In the genomic region with DNA sequence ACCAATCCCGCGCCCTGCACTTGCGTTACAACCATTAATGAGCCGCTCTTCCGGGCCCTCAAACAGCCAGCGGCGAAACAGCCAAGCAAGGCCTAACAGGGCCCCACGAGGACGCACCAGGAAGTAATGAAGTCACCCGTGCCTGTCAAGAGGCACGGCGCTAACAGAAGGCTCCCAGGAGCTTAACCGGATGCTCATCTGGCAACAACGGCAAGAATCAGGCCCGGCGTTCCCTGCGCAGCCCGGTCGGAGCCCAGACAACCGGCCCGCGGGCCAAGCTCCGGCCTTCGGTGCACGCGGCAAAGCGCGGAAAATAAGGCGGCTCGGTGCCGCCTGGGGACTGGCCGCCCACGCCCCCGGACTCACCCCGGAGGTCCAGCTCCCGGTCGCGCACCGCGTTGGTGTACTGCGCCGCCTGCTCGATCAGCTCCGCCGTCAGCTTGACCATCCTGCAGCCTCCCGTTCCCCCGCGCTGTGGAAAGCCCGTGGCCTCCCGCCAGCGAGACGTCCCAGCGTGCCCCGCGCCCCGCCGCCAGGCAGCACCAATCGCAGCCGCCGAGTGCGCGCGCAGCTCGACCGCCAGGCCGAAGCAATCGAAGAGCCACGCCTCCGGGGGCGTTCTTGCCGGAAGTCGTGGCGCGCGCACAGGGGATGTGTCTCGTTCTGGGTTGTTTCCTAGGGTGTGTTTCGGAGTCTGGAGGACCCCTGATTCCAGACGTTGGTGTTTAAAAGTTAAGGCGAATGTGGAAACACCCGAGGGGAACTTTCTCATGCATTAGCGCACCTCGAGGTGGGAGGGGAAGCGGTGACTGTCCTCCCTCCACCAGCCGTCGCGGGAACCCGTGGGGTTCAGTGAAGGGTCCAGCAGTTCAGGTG, we compare ENCODE assay signal across 1 cellular context.
A peak's percentile ranks its signal among the peaks of the same experiment; 100 is the strongest.
TF ChIP-seq lines count a peak whose summit lies in the region.

A gene (minus strand): TSS at position 518 of the 876 bp plus-strand sequence. CDS start 70 bp downstream, at position 448.

TF ChIP-seq in HepG2, 621 proteins besides CTCF, POLR2A, EP300 and RAD21 (continued from another document and continues in another):
- TF ChIP-seq, protein P1, sequence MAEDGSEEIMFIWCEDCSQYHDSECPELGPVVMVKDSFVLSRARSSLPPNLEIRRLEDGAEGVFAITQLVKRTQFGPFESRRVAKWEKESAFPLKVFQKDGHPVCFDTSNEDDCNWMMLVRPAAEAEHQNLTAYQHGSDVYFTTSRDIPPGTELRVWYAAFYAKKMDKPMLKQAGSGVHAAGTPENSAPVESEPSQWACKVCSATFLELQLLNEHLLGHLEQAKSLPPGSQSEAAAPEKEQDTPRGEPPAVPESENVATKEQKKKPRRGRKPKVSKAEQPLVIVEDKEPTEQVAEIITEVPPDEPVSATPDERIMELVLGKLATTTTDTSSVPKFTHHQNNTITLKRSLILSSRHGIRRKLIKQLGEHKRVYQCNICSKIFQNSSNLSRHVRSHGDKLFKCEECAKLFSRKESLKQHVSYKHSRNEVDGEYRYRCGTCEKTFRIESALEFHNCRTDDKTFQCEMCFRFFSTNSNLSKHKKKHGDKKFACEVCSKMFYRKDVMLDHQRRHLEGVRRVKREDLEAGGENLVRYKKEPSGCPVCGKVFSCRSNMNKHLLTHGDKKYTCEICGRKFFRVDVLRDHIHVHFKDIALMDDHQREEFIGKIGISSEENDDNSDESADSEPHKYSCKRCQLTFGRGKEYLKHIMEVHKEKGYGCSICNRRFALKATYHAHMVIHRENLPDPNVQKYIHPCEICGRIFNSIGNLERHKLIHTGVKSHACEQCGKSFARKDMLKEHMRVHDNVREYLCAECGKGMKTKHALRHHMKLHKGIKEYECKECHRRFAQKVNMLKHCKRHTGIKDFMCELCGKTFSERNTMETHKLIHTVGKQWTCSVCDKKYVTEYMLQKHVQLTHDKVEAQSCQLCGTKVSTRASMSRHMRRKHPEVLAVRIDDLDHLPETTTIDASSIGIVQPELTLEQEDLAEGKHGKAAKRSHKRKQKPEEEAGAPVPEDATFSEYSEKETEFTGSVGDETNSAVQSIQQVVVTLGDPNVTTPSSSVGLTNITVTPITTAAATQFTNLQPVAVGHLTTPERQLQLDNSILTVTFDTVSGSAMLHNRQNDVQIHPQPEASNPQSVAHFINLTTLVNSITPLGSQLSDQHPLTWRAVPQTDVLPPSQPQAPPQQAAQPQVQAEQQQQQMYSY (CRISPR knock-in tag; IDR thresholded peaks at IDR 0.05) = peak; percentile 52; the same call in 1 of the 2 replicates
- TF ChIP-seq ZNF891 (CRISPR knock-in tag; IDR thresholded peaks at IDR 0.05) = peak; percentile 94
- TF ChIP-seq ZSCAN9 (CRISPR knock-in tag; IDR thresholded peaks at IDR 0.05; ENCODE audit: borderline replicate concordance) = peak; percentile 53; the same call in 1 of the 2 replicates
- TF ChIP-seq RFXAP (CRISPR knock-in tag; IDR thresholded peaks at IDR 0.05; ENCODE audit: borderline replicate concordance) = peak; percentile 75; the same call in 1 of the 2 replicates
- TF ChIP-seq FOXJ3 (CRISPR knock-in tag; IDR thresholded peaks at IDR 0.05; ENCODE audit: borderline replicate concordance) = no peak; the same call in 1 of the 2 replicates
- peak; percentile 93 for TF ChIP-seq MXD4 (CRISPR knock-in tag; IDR thresholded peaks at IDR 0.05)
- 0 out of 2 replicates have a peak, but pooled peaks have one; percentile 40 for TF ChIP-seq GZF1 (CRISPR knock-in tag; IDR thresholded peaks at IDR 0.05)
- TF ChIP-seq, protein P2, sequence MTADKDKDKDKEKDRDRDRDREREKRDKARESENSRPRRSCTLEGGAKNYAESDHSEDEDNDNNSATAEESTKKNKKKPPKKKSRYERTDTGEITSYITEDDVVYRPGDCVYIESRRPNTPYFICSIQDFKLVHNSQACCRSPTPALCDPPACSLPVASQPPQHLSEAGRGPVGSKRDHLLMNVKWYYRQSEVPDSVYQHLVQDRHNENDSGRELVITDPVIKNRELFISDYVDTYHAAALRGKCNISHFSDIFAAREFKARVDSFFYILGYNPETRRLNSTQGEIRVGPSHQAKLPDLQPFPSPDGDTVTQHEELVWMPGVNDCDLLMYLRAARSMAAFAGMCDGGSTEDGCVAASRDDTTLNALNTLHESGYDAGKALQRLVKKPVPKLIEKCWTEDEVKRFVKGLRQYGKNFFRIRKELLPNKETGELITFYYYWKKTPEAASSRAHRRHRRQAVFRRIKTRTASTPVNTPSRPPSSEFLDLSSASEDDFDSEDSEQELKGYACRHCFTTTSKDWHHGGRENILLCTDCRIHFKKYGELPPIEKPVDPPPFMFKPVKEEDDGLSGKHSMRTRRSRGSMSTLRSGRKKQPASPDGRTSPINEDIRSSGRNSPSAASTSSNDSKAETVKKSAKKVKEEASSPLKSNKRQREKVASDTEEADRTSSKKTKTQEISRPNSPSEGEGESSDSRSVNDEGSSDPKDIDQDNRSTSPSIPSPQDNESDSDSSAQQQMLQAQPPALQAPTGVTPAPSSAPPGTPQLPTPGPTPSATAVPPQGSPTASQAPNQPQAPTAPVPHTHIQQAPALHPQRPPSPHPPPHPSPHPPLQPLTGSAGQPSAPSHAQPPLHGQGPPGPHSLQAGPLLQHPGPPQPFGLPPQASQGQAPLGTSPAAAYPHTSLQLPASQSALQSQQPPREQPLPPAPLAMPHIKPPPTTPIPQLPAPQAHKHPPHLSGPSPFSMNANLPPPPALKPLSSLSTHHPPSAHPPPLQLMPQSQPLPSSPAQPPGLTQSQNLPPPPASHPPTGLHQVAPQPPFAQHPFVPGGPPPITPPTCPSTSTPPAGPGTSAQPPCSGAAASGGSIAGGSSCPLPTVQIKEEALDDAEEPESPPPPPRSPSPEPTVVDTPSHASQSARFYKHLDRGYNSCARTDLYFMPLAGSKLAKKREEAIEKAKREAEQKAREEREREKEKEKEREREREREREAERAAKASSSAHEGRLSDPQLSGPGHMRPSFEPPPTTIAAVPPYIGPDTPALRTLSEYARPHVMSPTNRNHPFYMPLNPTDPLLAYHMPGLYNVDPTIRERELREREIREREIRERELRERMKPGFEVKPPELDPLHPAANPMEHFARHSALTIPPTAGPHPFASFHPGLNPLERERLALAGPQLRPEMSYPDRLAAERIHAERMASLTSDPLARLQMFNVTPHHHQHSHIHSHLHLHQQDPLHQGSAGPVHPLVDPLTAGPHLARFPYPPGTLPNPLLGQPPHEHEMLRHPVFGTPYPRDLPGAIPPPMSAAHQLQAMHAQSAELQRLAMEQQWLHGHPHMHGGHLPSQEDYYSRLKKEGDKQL (CRISPR knock-in tag; IDR thresholded peaks at IDR 0.05; ENCODE audit: low read depth) = peak; percentile 66; the same call in 1 of the 2 replicates
- TF ChIP-seq ZNF75D (CRISPR knock-in tag; IDR thresholded peaks at IDR 0.05; ENCODE audit: borderline replicate concordance) = no peak
- peak; percentile 92 for TF ChIP-seq ZNF776 (CRISPR knock-in tag; IDR thresholded peaks at IDR 0.05)
- peak; percentile 48; the same call in 1 of the 2 replicates for TF ChIP-seq RARA (CRISPR knock-in tag; IDR thresholded peaks at IDR 0.05)
- peak; percentile 92; the same call in 1 of the 2 replicates for TF ChIP-seq ZZZ3 (CRISPR knock-in tag; IDR thresholded peaks at IDR 0.05; ENCODE audit: borderline replicate concordance)
- TF ChIP-seq, protein P3, sequence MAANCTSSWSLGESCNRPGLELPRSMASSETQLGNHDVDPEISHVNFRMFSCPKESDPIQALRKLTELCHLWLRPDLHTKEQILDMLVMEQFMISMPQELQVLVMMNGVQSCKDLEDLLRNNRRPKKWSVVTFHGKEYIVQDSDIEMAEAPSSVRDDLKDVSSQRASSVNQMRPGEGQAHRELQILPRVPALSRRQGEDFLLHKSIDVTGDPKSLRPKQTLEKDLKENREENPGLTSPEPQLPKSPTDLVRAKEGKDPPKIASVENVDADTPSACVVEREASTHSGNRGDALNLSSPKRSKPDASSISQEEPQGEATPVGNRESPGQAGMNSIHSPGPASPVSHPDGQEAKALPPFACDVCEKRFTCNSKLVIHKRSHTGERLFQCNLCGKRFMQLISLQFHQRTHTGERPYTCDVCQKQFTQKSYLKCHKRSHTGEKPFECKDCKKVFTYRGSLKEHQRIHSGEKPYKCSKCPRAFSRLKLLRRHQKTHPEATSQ (CRISPR knock-in tag; IDR thresholded peaks at IDR 0.05; ENCODE audit: borderline replicate concordance) = peak; percentile 74; the same call in 1 of the 2 replicates
- TF ChIP-seq, protein P4, sequence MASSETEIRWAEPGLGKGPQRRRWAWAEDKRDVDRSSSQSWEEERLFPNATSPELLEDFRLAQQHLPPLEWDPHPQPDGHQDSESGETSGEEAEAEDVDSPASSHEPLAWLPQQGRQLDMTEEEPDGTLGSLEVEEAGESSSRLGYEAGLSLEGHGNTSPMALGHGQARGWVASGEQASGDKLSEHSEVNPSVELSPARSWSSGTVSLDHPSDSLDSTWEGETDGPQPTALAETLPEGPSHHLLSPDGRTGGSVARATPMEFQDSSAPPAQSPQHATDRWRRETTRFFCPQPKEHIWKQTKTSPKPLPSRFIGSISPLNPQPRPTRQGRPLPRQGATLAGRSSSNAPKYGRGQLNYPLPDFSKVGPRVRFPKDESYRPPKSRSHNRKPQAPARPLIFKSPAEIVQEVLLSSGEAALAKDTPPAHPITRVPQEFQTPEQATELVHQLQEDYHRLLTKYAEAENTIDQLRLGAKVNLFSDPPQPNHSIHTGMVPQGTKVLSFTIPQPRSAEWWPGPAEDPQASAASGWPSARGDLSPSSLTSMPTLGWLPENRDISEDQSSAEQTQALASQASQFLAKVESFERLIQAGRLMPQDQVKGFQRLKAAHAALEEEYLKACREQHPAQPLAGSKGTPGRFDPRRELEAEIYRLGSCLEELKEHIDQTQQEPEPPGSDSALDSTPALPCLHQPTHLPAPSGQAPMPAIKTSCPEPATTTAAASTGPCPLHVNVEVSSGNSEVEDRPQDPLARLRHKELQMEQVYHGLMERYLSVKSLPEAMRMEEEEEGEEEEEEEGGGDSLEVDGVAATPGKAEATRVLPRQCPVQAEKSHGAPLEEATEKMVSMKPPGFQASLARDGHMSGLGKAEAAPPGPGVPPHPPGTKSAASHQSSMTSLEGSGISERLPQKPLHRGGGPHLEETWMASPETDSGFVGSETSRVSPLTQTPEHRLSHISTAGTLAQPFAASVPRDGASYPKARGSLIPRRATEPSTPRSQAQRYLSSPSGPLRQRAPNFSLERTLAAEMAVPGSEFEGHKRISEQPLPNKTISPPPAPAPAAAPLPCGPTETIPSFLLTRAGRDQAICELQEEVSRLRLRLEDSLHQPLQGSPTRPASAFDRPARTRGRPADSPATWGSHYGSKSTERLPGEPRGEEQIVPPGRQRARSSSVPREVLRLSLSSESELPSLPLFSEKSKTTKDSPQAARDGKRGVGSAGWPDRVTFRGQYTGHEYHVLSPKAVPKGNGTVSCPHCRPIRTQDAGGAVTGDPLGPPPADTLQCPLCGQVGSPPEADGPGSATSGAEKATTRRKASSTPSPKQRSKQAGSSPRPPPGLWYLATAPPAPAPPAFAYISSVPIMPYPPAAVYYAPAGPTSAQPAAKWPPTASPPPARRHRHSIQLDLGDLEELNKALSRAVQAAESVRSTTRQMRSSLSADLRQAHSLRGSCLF (CRISPR knock-in tag; IDR thresholded peaks at IDR 0.05; ENCODE audit: borderline replicate concordance) = 0 out of 2 replicates have a peak, but pooled peaks have one; percentile 67
- TF ChIP-seq ZSCAN20 (CRISPR knock-in tag; IDR thresholded peaks at IDR 0.05; ENCODE audit: borderline replicate concordance) = 0 out of 2 replicates have a peak, but pooled peaks have one; percentile 33
- TF ChIP-seq ELF3 (CRISPR knock-in tag; IDR thresholded peaks at IDR 0.05) = peak; percentile 88
- peak; percentile 98 for TF ChIP-seq XRCC5 (optimal IDR thresholded peaks at IDR 0.05; ENCODE audit: low read length)
- TF ChIP-seq PITX1 (CRISPR knock-in tag; IDR thresholded peaks at IDR 0.05) = peak; percentile 28; the same call in 1 of the 2 replicates
- 0 out of 2 replicates have a peak, but pooled peaks have one; percentile 56 for TF ChIP-seq ZNF225 (CRISPR knock-in tag; IDR thresholded peaks at IDR 0.05)
- peak; percentile 95 for TF ChIP-seq HOXA3 (CRISPR knock-in tag; IDR thresholded peaks at IDR 0.05)
- TF ChIP-seq ZNF496 (CRISPR knock-in tag; IDR thresholded peaks at IDR 0.05; ENCODE audit: insufficient replicate concordance) = no peak
- TF ChIP-seq ZNF251 (CRISPR knock-in tag; IDR thresholded peaks at IDR 0.05) = 0 out of 2 replicates have a peak, but pooled peaks have one; percentile 56
- TF ChIP-seq, protein P5, sequence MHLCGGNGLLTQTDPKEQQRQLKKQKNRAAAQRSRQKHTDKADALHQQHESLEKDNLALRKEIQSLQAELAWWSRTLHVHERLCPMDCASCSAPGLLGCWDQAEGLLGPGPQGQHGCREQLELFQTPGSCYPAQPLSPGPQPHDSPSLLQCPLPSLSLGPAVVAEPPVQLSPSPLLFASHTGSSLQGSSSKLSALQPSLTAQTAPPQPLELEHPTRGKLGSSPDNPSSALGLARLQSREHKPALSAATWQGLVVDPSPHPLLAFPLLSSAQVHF (CRISPR knock-in tag; IDR thresholded peaks at IDR 0.05) = peak; percentile 78
- TF ChIP-seq PTBP1 (IDR thresholded peaks at IDR 0.05; ENCODE audit: low read depth, low read length, poor library complexity, severe bottlenecking) = peak; percentile 73
- TF ChIP-seq ZNF230 (CRISPR knock-in tag; IDR thresholded peaks at IDR 0.05) = no peak
- TF ChIP-seq, protein P6, sequence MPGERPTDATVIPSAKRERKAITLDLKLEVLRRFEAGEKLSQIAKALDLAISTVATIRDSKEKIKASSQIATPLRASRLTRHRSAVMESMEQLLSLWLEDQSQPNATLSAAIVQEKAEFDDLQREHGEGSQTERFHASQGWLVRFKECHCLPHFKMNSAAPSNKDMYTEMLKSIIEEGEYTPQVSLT (CRISPR knock-in tag; IDR thresholded peaks at IDR 0.05; ENCODE audit: borderline replicate concordance, low read depth) = peak; percentile 84; the same call in 1 of the 2 replicates
- peak; percentile 90 for TF ChIP-seq CBFB (CRISPR knock-in tag; IDR thresholded peaks at IDR 0.05)
- no peak for TF ChIP-seq ZNF569 (CRISPR knock-in tag; IDR thresholded peaks at IDR 0.05; ENCODE audit: borderline replicate concordance)
- TF ChIP-seq DR1 (CRISPR knock-in tag; IDR thresholded peaks at IDR 0.05) = peak; percentile 83
- TF ChIP-seq ZNF670 (CRISPR knock-in tag; IDR thresholded peaks at IDR 0.05; ENCODE audit: borderline replicate concordance) = peak; percentile 42; the same call in 1 of the 2 replicates
- TF ChIP-seq, protein P7, sequence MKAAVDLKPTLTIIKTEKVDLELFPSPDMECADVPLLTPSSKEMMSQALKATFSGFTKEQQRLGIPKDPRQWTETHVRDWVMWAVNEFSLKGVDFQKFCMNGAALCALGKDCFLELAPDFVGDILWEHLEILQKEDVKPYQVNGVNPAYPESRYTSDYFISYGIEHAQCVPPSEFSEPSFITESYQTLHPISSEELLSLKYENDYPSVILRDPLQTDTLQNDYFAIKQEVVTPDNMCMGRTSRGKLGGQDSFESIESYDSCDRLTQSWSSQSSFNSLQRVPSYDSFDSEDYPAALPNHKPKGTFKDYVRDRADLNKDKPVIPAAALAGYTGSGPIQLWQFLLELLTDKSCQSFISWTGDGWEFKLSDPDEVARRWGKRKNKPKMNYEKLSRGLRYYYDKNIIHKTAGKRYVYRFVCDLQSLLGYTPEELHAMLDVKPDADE (CRISPR knock-in tag; IDR thresholded peaks at IDR 0.05) = peak; percentile 89; the same call in 1 of the 2 replicates
- TF ChIP-seq ZNF274 (CRISPR knock-in tag; IDR thresholded peaks at IDR 0.05) = peak; percentile 90; the same call in 1 of the 2 replicates
- TF ChIP-seq ZFP62 (CRISPR knock-in tag; IDR thresholded peaks at IDR 0.05) = peak; percentile 58; the same call in 1 of the 2 replicates
- peak; percentile 97 for TF ChIP-seq KDM3A (CRISPR knock-in tag; IDR thresholded peaks at IDR 0.05; ENCODE audit: low read depth)
- peak; percentile 70; the same call in 1 of the 2 replicates for TF ChIP-seq GTF3A (CRISPR knock-in tag; conservative IDR thresholded peaks at IDR 0.05)
- peak; percentile 69; the same call in 1 of the 2 replicates for TF ChIP-seq ZMYM3 (CRISPR knock-in tag; IDR thresholded peaks at IDR 0.05)
- peak; percentile 50; the same call in 1 of the 2 replicates for TF ChIP-seq DPF2 (CRISPR knock-in tag; IDR thresholded peaks at IDR 0.05; ENCODE audit: borderline replicate concordance, low read depth)
- TF ChIP-seq CHD2 (IDR thresholded peaks at IDR 0.05; ENCODE audit: low read depth, low read length) = peak; percentile 49; the same call in 1 of the 2 replicates
- peak; percentile 91 for TF ChIP-seq DNMT1 (CRISPR knock-in tag; IDR thresholded peaks at IDR 0.05)
